Comparison of ENCODE assay signal across 1 cellular context in the genomic region with DNA sequence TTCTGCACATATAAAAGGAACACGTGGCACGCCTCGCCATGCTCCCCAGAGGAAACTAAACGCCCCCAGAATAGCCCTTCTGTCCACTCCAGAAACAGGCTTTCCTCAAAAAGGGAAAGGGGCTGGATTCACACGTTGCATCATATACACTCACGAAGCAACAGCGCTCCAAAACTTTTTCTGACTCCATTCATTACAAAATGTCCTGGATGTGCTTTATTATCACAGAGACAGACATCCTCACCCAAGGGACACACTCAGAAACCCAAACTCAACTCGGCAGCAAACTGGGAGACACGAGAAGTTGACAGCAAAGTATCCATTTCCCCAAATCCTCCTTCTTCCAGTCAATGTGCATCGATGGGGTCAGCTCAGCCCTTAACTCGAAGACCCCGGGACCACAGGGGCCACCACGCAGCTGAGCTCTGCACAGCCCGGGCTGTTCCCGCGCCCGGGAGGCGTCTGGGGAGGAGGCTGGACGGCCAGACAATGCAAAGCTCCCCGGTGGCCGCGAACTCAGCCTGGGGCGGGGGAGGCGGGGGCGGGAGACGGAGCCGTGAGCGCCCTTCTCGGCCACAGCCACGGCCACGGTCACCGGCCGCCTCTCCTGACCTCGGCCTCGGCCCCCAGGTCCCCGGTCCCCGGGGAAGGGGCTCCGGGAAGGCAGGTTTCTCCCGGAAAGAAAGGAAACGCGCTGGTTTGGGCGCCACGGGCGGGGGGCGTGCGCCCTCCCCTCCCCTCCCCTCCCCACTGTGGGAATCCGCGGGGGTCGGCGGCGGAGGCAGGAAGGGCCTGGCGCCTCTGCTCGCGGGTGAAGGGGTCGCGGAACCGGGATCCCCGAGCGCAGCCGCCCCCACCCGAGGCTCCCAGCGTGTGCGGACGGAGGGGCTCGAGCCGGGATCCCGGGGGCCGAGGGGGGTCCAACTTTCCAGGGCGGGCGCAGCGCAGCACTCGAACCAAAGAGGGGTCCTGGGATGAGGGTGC.
TF ChIP-seq lines count a peak whose summit lies in the region.

No MANE protein-coding gene starts in this region.

TF ChIP-seq in HepG2, 621 proteins besides CTCF, POLR2A, EP300 and RAD21 (continued from another document and continues in another):
- TF ChIP-seq, protein P1, sequence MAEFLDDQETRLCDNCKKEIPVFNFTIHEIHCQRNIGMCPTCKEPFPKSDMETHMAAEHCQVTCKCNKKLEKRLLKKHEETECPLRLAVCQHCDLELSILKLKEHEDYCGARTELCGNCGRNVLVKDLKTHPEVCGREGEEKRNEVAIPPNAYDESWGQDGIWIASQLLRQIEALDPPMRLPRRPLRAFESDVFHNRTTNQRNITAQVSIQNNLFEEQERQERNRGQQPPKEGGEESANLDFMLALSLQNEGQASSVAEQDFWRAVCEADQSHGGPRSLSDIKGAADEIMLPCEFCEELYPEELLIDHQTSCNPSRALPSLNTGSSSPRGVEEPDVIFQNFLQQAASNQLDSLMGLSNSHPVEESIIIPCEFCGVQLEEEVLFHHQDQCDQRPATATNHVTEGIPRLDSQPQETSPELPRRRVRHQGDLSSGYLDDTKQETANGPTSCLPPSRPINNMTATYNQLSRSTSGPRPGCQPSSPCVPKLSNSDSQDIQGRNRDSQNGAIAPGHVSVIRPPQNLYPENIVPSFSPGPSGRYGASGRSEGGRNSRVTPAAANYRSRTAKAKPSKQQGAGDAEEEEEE (CRISPR knock-in tag; IDR thresholded peaks at IDR 0.05; ENCODE audit: borderline replicate concordance): no peak
- TF ChIP-seq ZNF713 (CRISPR knock-in tag; IDR thresholded peaks at IDR 0.05) (no peak), KDM6A (CRISPR knock-in tag; IDR thresholded peaks at IDR 0.05; ENCODE audit: low read depth) (no peak), AKAP8 (CRISPR knock-in tag; IDR thresholded peaks at IDR 0.05) (no peak), PCBP1 (IDR thresholded peaks at IDR 0.05; ENCODE audit: borderline replicate concordance, low read depth, low read length) (0 out of 2 replicates have a peak, but pooled peaks have one; percentile 47), ZBTB21 (CRISPR knock-in tag; IDR thresholded peaks at IDR 0.05) (no peak), ISL2 (CRISPR knock-in tag; IDR thresholded peaks at IDR 0.05) (no peak), ZNF407 (CRISPR knock-in tag; IDR thresholded peaks at IDR 0.05; ENCODE audit: not compliant biosample characterization) (peak; percentile 32), ZNF550 (CRISPR knock-in tag; IDR thresholded peaks at IDR 0.05; ENCODE audit: borderline replicate concordance) (no peak), TBX3 (IDR thresholded peaks at IDR 0.05; ENCODE audit: borderline replicate concordance) (no peak), RBAK (CRISPR knock-in tag; IDR thresholded peaks at IDR 0.05) (no peak), KDM2A (CRISPR knock-in tag; IDR thresholded peaks at IDR 0.05; ENCODE audit: borderline replicate concordance, low read depth) (peak; percentile 28; the same call in 1 of the 2 replicates), SAFB2 (CRISPR knock-in tag; IDR thresholded peaks at IDR 0.05; ENCODE audit: borderline replicate concordance, low read depth) (no peak), NFKB2 (CRISPR knock-in tag; IDR thresholded peaks at IDR 0.05; ENCODE audit: borderline replicate concordance) (no peak), SMYD3 (CRISPR knock-in tag; IDR thresholded peaks at IDR 0.05) (no peak), ZNF136 (CRISPR knock-in tag; IDR thresholded peaks at IDR 0.05; ENCODE audit: low read depth) (no peak), BCL3 (CRISPR knock-in tag; IDR thresholded peaks at IDR 0.05) (no peak), CAMTA2 (CRISPR knock-in tag; IDR thresholded peaks at IDR 0.05; ENCODE audit: borderline replicate concordance) (no peak), ZMAT3 (CRISPR knock-in tag; conservative IDR thresholded peaks at IDR 0.05) (no peak), GLI4 (CRISPR knock-in tag; IDR thresholded peaks at IDR 0.05; ENCODE audit: borderline replicate concordance) (no peak), CBFB (CRISPR knock-in tag; IDR thresholded peaks at IDR 0.05) (no peak), ZKSCAN5 (CRISPR knock-in tag; IDR thresholded peaks at IDR 0.05) (no peak), ZFP36 (IDR thresholded peaks at IDR 0.05; ENCODE audit: borderline replicate concordance, low read depth, low read length, partially characterized antibody) (no peak), POLR2AphosphoS5 (IDR thresholded peaks at IDR 0.05; ENCODE audit: low read depth, low read length) (no peak), RARG (CRISPR knock-in tag; IDR thresholded peaks at IDR 0.05; ENCODE audit: low read depth) (no peak), ZNF580 (CRISPR knock-in tag; IDR thresholded peaks at IDR 0.05; ENCODE audit: borderline replicate concordance, low read depth) (no peak), KDM5B (CRISPR knock-in tag; IDR thresholded peaks at IDR 0.05; ENCODE audit: borderline replicate concordance) (peak; percentile 61; the same call in 1 of the 2 replicates), ELF4 (CRISPR knock-in tag; IDR thresholded peaks at IDR 0.05; ENCODE audit: borderline replicate concordance) (no peak), ZNF574 (CRISPR knock-in tag; IDR thresholded peaks at IDR 0.05) (no peak), ZSCAN25 (CRISPR knock-in tag; IDR thresholded peaks at IDR 0.05) (no peak), MED1 (CRISPR knock-in tag; IDR thresholded peaks at IDR 0.05) (no peak)
- TF ChIP-seq, protein P2, sequence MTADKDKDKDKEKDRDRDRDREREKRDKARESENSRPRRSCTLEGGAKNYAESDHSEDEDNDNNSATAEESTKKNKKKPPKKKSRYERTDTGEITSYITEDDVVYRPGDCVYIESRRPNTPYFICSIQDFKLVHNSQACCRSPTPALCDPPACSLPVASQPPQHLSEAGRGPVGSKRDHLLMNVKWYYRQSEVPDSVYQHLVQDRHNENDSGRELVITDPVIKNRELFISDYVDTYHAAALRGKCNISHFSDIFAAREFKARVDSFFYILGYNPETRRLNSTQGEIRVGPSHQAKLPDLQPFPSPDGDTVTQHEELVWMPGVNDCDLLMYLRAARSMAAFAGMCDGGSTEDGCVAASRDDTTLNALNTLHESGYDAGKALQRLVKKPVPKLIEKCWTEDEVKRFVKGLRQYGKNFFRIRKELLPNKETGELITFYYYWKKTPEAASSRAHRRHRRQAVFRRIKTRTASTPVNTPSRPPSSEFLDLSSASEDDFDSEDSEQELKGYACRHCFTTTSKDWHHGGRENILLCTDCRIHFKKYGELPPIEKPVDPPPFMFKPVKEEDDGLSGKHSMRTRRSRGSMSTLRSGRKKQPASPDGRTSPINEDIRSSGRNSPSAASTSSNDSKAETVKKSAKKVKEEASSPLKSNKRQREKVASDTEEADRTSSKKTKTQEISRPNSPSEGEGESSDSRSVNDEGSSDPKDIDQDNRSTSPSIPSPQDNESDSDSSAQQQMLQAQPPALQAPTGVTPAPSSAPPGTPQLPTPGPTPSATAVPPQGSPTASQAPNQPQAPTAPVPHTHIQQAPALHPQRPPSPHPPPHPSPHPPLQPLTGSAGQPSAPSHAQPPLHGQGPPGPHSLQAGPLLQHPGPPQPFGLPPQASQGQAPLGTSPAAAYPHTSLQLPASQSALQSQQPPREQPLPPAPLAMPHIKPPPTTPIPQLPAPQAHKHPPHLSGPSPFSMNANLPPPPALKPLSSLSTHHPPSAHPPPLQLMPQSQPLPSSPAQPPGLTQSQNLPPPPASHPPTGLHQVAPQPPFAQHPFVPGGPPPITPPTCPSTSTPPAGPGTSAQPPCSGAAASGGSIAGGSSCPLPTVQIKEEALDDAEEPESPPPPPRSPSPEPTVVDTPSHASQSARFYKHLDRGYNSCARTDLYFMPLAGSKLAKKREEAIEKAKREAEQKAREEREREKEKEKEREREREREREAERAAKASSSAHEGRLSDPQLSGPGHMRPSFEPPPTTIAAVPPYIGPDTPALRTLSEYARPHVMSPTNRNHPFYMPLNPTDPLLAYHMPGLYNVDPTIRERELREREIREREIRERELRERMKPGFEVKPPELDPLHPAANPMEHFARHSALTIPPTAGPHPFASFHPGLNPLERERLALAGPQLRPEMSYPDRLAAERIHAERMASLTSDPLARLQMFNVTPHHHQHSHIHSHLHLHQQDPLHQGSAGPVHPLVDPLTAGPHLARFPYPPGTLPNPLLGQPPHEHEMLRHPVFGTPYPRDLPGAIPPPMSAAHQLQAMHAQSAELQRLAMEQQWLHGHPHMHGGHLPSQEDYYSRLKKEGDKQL (CRISPR knock-in tag; IDR thresholded peaks at IDR 0.05; ENCODE audit: low read depth): no peak
- TF ChIP-seq, protein P3, sequence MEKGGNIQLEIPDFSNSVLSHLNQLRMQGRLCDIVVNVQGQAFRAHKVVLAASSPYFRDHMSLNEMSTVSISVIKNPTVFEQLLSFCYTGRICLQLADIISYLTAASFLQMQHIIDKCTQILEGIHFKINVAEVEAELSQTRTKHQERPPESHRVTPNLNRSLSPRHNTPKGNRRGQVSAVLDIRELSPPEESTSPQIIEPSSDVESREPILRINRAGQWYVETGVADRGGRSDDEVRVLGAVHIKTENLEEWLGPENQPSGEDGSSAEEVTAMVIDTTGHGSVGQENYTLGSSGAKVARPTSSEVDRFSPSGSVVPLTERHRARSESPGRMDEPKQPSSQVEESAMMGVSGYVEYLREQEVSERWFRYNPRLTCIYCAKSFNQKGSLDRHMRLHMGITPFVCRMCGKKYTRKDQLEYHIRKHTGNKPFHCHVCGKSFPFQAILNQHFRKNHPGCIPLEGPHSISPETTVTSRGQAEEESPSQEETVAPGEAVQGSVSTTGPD (CRISPR knock-in tag; IDR thresholded peaks at IDR 0.05): no peak
